In the genomic region with DNA sequence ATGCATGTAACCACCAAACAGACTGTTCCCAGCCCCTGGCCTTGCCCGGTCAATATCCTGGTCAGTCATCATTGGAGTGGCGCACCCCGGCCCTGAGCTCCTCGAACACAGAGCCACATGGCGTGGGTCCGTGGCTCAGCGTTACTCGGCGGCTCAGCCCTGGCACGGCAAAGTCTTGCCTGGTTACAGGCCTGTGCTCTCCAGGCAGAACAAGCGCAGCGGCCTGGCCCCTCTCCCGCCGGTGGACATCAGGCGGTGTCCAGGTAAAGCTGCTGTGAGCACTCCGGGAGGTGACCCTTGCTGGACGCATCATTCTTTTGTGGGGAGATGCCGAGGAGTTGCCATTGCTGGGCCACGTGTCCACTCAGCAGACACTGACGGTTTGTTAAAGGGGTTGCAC, we compare ENCODE assay signal across 23 cellular contexts.
"Had no signal": no experiment of that assay in that cellular context is flagged by ENCODE, and none has a peak within 500 bp of the region (broad histone marks: within the 10 kb centered on the region; RNA-seq: fewer than 3 reads in every experiment).

No MANE protein-coding gene starts in this region.

- H3K4me3 ChIP-seq: coronary artery, esophagus squamous epithelium, lung, mucosa of descending colon, thoracic aorta, tibial nerve, upper lobe of left lung had no signal

- H3K4me1 ChIP-seq: parathyroid adenoma had no signal

- H3K27ac ChIP-seq: coronary artery, esophagus squamous epithelium, parathyroid adenoma, thoracic aorta, tibial nerve, upper lobe of left lung had no signal

- H3K9me3 ChIP-seq: esophagus squamous epithelium, mucosa of descending colon, thoracic aorta, tibial nerve, upper lobe of left lung had no signal

- H3K9ac ChIP-seq: parathyroid adenoma had no signal

- H3K27me3 ChIP-seq: esophagus squamous epithelium, tibial nerve, upper lobe of left lung had no signal

- H2AFZ ChIP-seq: parathyroid adenoma had no signal

- FAIRE-seq: urothelium cell line had no signal

- ATAC-seq: left lobe of liver; mucosa of descending colon; natural killer cell treated with Interleukin-12 subunit alpha and Interleukin-12 subunit beta and Interleukin-15 and Interleukin-18, amount 100 ng/mL, for 72 hours; sciatic nerve; stimulated activated naive B cell treated with anti-CD40 and anti-IgM and Interleukin-4, amounts not matched to agents 10 μg/mL and 1 μg/mL and 100 μg/mL, for 72 hours had no signal

- DNase-seq: dermis blood vessel endothelial cell; effector memory CD4-positive, alpha-beta T cell; erythroblast; esophagus squamous epithelium; foreskin melanocyte; glutamatergic neuron; hypothalamus; immature natural killer cell; islet precursor cell; naive B cell; stimulated activated CD4-positive, alpha-beta T cell treated with anti-CD3 and anti-CD28 coated beads, Interleukin-4, amount 100 ng/mL, for 4 hours; stimulated activated naive B cell treated with anti-CD40 and anti-IgM and Interleukin-4, amounts not matched to agents 10 μg/mL and 1 μg/mL and 100 μg/mL, for 72 hours had no signal

- H3K79me2 ChIP-seq: parathyroid adenoma had no signal
